8 cellular contexts compared by ENCODE assay signal in the genomic region with DNA sequence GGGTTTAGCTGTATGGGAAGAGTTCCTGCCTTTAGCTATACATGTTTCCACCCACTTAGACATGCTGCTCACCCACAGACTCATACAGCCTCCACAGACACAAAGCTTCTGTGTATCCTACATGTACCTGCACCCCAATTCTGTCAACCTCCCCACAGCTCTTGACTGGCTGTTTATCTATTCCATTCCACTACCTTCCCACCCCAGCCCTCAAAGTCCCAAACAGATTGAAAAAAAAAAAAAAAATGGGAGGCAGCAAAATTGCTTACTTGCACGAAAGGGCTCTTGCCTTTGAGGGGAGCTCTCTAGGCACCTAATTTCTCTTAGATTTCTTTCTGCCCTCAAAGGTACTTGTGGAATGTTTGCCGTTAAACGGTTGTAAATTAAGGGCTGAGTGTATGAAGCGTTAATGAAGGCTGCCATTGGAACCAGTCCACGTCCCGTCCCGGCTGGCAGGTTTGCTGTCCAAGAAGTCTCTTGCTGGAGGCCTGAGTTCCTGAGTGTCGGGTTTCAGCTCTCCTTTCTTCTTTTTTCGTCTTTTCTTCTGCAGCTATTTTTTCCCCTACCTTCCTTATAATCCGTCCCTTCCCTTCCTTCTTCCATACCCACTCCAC. TPM values are rescaled to one million over a fixed set of nuclear protein-coding genes. Genes with fewer than 3 reads are reported as not detected.
A peak's percentile ranks its signal among the peaks of the same experiment; 100 is the strongest.
DNase-seq lines count a peak whose midpoint lies in the region; ATAC-seq and TF ChIP-seq lines count a peak whose summit lies in the region.

No MANE protein-coding gene starts in this region.

- H3K27ac ChIP-seq in SJCRH30: peak overlapping the region; percentile 16; the same call in 1 of the 2 replicates
- H3K27ac ChIP-seq in heart left ventricle: peak overlapping the region in 11 of 12 donors; percentile 6 to 65 (median 16)
- peak overlapping the region; percentile 70 to 80 (median 76) for H3K27ac ChIP-seq in gastrocnemius medialis

- H3K36me3 ChIP-seq in SJCRH30 (no peaks in the 10 kb centered on the region), heart left ventricle (peaks cover 0 to 15% (median 0%) of the 10 kb centered on the region in 9 donors), gastrocnemius medialis (no peaks in the 10 kb centered on the region)

- H3K9me3 ChIP-seq in SJCRH30 (replicated peaks) (no peaks in the 10 kb centered on the region), heart left ventricle (no peaks in the 10 kb centered on the region), gastrocnemius medialis (no peaks in the 10 kb centered on the region)

- no peak for TF ChIP-seq POLR2A in heart left ventricle (IDR thresholded peaks at IDR 0.05)
- no peak for TF ChIP-seq POLR2A in gastrocnemius medialis (IDR thresholded peaks at IDR 0.05)

- 3 to 8% (median 5%) methylated on average over 10 of the region's 10 CpGs for WGBS in heart left ventricle, 4 donors

- TF ChIP-seq CTCF in heart left ventricle (IDR thresholded peaks at IDR 0.05) (peak in 1 of 12 donors; percentile 16), gastrocnemius medialis (IDR thresholded peaks at IDR 0.05 in 4 of 5, conservative IDR thresholded peaks at IDR 0.05 in 1 of 5) (no peak)

- DNase-seq in GM04504 (ENCODE audit: low read depth) (peak; percentile 56), SJCRH30 (peak; percentile 43 to 59), heart left ventricle (peak; percentile 45 to 69 (median 64)), gastrocnemius medialis (peak; percentile 26 to 49), LoVo (ENCODE audit: low spot score) (no peak), DMS114 treated with DMSO at 0.1 percent for 48 hours (lab: John Stamatoyannopoulos, UW; ENCODE audit: unreplicated experiment) (no peak), NAMALWA (ENCODE audit: low spot score) (no peak)

- intact Hi-C loops in heart left ventricle (cut with DNase I): loop anchor here in 2 of 10 donors (5.0 kb wide), 1 partner anchor 35 kb away; no protein-coding TSS in a partner anchor
- intact Hi-C loops in gastrocnemius medialis (cut with DNase I; ENCODE audit: low total_unique reads): loop anchor here (10.0 kb wide), 1 partner anchor 472 kb away; no protein-coding TSS in a partner anchor

- peak overlapping the region; percentile 26 for H3K4me3 ChIP-seq in SJCRH30
- peak overlapping the region in 3 of 12 donors; percentile 5 to 7 (median 7) for H3K4me3 ChIP-seq in heart left ventricle
- peak overlapping the region; percentile 19 to 27 (median 24) for H3K4me3 ChIP-seq in gastrocnemius medialis

- H3K4me1 ChIP-seq in SJCRH30: peaks cover 12% of the 10 kb centered on the region
- H3K4me1 ChIP-seq in heart left ventricle: peaks cover 0 to 57% (median 24%) of the 10 kb centered on the region in 12 donors
- peaks cover 40 to 68% of the 10 kb centered on the region in 2 donors for H3K4me1 ChIP-seq in gastrocnemius medialis

- in situ Hi-C loops in gastrocnemius medialis (cut with MboI; ENCODE audit: low sequenced_read_pairs in 4 of 4): loop anchor here in 1 of 4 donors (10.0 kb wide), 1 partner anchor 62 kb away; no protein-coding TSS in a partner anchor

- ATAC-seq in heart left ventricle (peak; percentile 59 to 78 (median 74)), gastrocnemius medialis (peak; percentile 55 to 71), GM18511 (IDR thresholded peaks at IDR 0.05; ENCODE audit: unreplicated experiment) (no peak)

- no peaks in the 10 kb centered on the region for H3K27me3 ChIP-seq in SJCRH30
- no peaks in the 10 kb centered on the region for H3K27me3 ChIP-seq in heart left ventricle
- no peaks in the 10 kb centered on the region for H3K27me3 ChIP-seq in gastrocnemius medialis

RNA-seq across cellular contexts. Expression of gene PBX1, which starts 43.6 kb away (rescaled TPM):
- total RNA-seq in SJCRH30 (2014; rRNA removed; shearing (Covaris generic)): 39.0 and 39.1 TPM in 2 replicates
- total RNA-seq in heart left ventricle: 10 to 100 TPM; 24.0 to 78.2 (median 59.8) TPM
- 10 to 100 TPM; 15.2 to 28.7 TPM for polyA plus RNA-seq in heart left ventricle
- 10 to 100 TPM; 21.7 to 36.5 (median 29.0) TPM for total RNA-seq in gastrocnemius medialis

Comparison
In these comparisons a context has a peak if more than half of its experiments do, and no peak if none do; other contexts are left out.
1. DNase-seq: peak in GM04504 (single experiment), SJCRH30 (2 of 2), heart left ventricle (5 of 5) and gastrocnemius medialis (2 of 2); none in LoVo (single experiment), DMS114 treated with DMSO at 0.1 percent for 48 hours (single experiment) and NAMALWA (single experiment).
2. H3K27ac ChIP-seq: peak in every context shown above with its lines; median percentile 76 in gastrocnemius medialis; 16 in SJCRH30; 16 in heart left ventricle.